ENCODE assay signal across 8 cellular contexts in the genomic region with DNA sequence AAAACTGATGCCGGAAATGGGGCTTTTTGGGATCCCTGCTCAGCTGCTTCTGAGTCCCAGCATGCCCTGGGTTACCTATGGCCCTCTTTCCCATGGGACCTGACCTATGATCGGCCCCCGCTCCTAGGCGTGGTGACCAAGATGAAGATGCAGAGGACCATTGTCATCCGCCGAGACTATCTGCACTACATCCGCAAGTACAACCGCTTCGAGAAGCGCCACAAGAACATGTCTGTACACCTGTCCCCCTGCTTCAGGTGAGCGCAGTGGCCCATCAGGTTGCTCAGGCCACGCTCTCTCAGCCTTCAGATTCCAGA. TPM values are rescaled to one million over a fixed set of nuclear protein-coding genes. Genes with fewer than 3 reads are reported as not detected.
DNase-seq lines count a peak whose midpoint lies in the region; ATAC-seq and TF ChIP-seq lines count a peak whose summit lies in the region.

No MANE protein-coding gene starts in this region.

- peaks cover 26 to 45% of the 10 kb centered on the region in 2 donors for H3K4me1 ChIP-seq in naive thymus-derived CD4-positive, alpha-beta T cell (ENCODE audit: control insufficient read depth in 2 of 2, insufficient read depth in 2 of 2, low read length in 2 of 2)
- peaks cover 34% of the 10 kb centered on the region for H3K4me1 ChIP-seq in mucosa of descending colon (ENCODE audit: low read depth)

- no peaks in the 10 kb centered on the region for H3K27me3 ChIP-seq in AG04450 (ENCODE audit: control insufficient read depth, insufficient read depth, low read length)
- no peaks in the 10 kb centered on the region for H3K27me3 ChIP-seq in naive thymus-derived CD4-positive, alpha-beta T cell (ENCODE audit: control insufficient read depth in 2 of 2, insufficient read depth in 2 of 2, low read length in 2 of 2)

- peak overlapping the region; percentile 97 for H3K27ac Mint-ChIP-seq in MCF 10A (ENCODE audit: low read depth, unreplicated experiment)
- H3K27ac Mint-ChIP-seq in naive thymus-derived CD4-positive, alpha-beta T cell: peak overlapping the region; percentile 91 to 100 (median 98)

- no peak for DNase-seq in AG04450 (ENCODE audit: low read depth, low spot score)
- DNase-seq in MCF 10A (ENCODE audit: unreplicated experiment): no peak
- DNase-seq in naive thymus-derived CD4-positive, alpha-beta T cell: no peak
- no peak for DNase-seq in KBM-7
- DNase-seq in mucosa of descending colon: no peak
- no peak for DNase-seq in SKM-1 (lab: John Stamatoyannopoulos, UW; ENCODE audit: unreplicated experiment)

- H3K27ac ChIP-seq in AG04450 (ENCODE audit: low read depth, low read length) (peak overlapping the region; percentile 21), KOPT-K1 (ENCODE audit: low read depth, low read length, poor library complexity, severe bottlenecking) (peak overlapping the region; percentile 87)
- H3K27ac ChIP-seq in naive thymus-derived CD4-positive, alpha-beta T cell (ENCODE audit: low read depth, low read length): peak overlapping the region; percentile 99

- in situ Hi-C loops in KBM-7 (cut with MboI; ENCODE audit: low pct_unique_long_range_greater_than_20kb, low sequenced_read_pairs): no loop called here

- no peaks in the 10 kb centered on the region for H3K27me3 Mint-ChIP-seq in MCF 10A (ENCODE audit: insufficient read depth, unreplicated experiment)
- peaks cover 0 to 12% (median 0%) of the 10 kb centered on the region in 5 donors for H3K27me3 Mint-ChIP-seq in naive thymus-derived CD4-positive, alpha-beta T cell

- H3K9me3 ChIP-seq in AG04450 (ENCODE audit: control insufficient read depth, insufficient read depth, low read length) (no peaks in the 10 kb centered on the region; the same call in 1 of the 2 replicates), KOPT-K1 (ENCODE audit: insufficient read depth, low read length, poor library complexity, severe bottlenecking) (no peaks in the 10 kb centered on the region), mucosa of descending colon (no peaks in the 10 kb centered on the region)
- no peaks in the 10 kb centered on the region for H3K9me3 ChIP-seq in naive thymus-derived CD4-positive, alpha-beta T cell (ENCODE audit: control insufficient read depth in 2 of 3, low read length in 3 of 3)

- no peak for ATAC-seq in naive thymus-derived CD4-positive, alpha-beta T cell
- ATAC-seq in activated CD4-positive, CD25-positive, alpha-beta regulatory T cell treated with anti-CD3 and anti-CD28 coated beads, Interleukin-2, amount 50 U/mL, for 24 hours: no peak
- ATAC-seq in mucosa of descending colon: no peak

- TF ChIP-seq CTCF in AG04450 (IDR thresholded peaks at IDR 0.05; ENCODE audit: low read depth, low read length) (no peak), MCF 10A (IDR thresholded peaks at IDR 0.05; ENCODE audit: unreplicated experiment) (no peak), mucosa of descending colon (IDR thresholded peaks at IDR 0.05) (no peak)

- peaks cover 6% of the 10 kb centered on the region for H3K4me1 Mint-ChIP-seq in MCF 10A (ENCODE audit: insufficient read depth, unreplicated experiment)
- H3K4me1 Mint-ChIP-seq in naive thymus-derived CD4-positive, alpha-beta T cell: peaks cover 32 to 65% (median 50%) of the 10 kb centered on the region in 7 donors

- intact Hi-C loops in MCF 10A (cut with micrococcal nuclease): no loop called here
- intact Hi-C loops in naive thymus-derived CD4-positive, alpha-beta T cell (cut with micrococcal nuclease): loop anchor here (2.0 to 5.0 kb wide), 7 partner anchors 55 to 530 kb away; partner anchors contain the start of genes AP2A1 (in 1 of the 2), C19orf73 (in 1 of the 2), FUZ (in 1 of the 2) and GYS1 (in 1 of the 2)
- intact Hi-C loops in mucosa of descending colon (cut with DNase I, micrococcal nuclease): no loop called here

- CTCF ChIA-PET in AG04450 (lab: Charles Lee): interaction anchor here (2.2 kb wide), 1 partner anchor 49 kb away, joined by 11 read pairs; no protein-coding TSS in a partner anchor
- CTCF ChIA-PET in MCF 10A (lab: Yijun Ruan, JAX): interaction anchor here (1.2 to 1.4 kb wide), 2 partner anchors 49 to 73 kb away, joined by 3 to 6 read pairs; no protein-coding TSS in a partner anchor
- CTCF ChIA-PET in naive thymus-derived CD4-positive, alpha-beta T cell (lab: Charles Lee): interaction anchor here (0.6 to 1.6 kb wide), 2 partner anchors 22 to 49 kb away, joined by 3 to 8 read pairs; no protein-coding TSS in a partner anchor

- POLR2A ChIA-PET in AG04450 (lab: Yijun Ruan, JAX) (no interaction called here), MCF 10A (lab: Yijun Ruan, JAX) (interaction anchor here (2.0 to 4.0 kb wide), 3 partner anchors 10 to 82 kb away, joined by 11 to 69 read pairs (median 12); partner anchors contain the start of genes NOSIP, PRRG2 and RPL13A)
- POLR2A ChIA-PET in naive thymus-derived CD4-positive, alpha-beta T cell (lab: Charles Lee): interaction anchor here (0.8 to 5.2 kb wide), 5 partner anchors 19 to 93 kb away, joined by 3 to 29 read pairs (median 10); partner anchors contain the start of genes NOSIP and PRR12

- peak overlapping the region; percentile 92 for H3K4me3 ChIP-seq in AG04450 (ENCODE audit: low read depth, low read length)
- H3K4me3 ChIP-seq in naive thymus-derived CD4-positive, alpha-beta T cell (ENCODE audit: low read length): peak overlapping the region; percentile 97
- no peak overlapping the region for H3K4me3 ChIP-seq in mucosa of descending colon

- BruUV-seq in MCF 10A (replicated peaks; lab: Mats Ljungman, UMichigan): no TSS peak

- no peaks in the 10 kb centered on the region for H3K9me3 Mint-ChIP-seq in MCF 10A (ENCODE audit: unreplicated experiment)
- H3K9me3 Mint-ChIP-seq in naive thymus-derived CD4-positive, alpha-beta T cell: peaks cover 0 to 22% (median 0%) of the 10 kb centered on the region in 11 donors

- peak overlapping the region; percentile 91 for H3K4me3 Mint-ChIP-seq in MCF 10A (ENCODE audit: unreplicated experiment)
- peak overlapping the region; percentile 96 to 100 (median 99) for H3K4me3 Mint-ChIP-seq in naive thymus-derived CD4-positive, alpha-beta T cell

- H3K36me3 Mint-ChIP-seq in MCF 10A (ENCODE audit: insufficient read depth, unreplicated experiment): peaks cover 89% of the 10 kb centered on the region
- peaks cover 11 to 48% (median 38%) of the 10 kb centered on the region in 5 donors for H3K36me3 Mint-ChIP-seq in naive thymus-derived CD4-positive, alpha-beta T cell

- H3K36me3 ChIP-seq in KOPT-K1 (ENCODE audit: insufficient read depth, low read length) (peaks cover 40% of the 10 kb centered on the region), mucosa of descending colon (ENCODE audit: low read depth) (peaks cover 9% of the 10 kb centered on the region)
- H3K36me3 ChIP-seq in naive thymus-derived CD4-positive, alpha-beta T cell (ENCODE audit: control insufficient read depth in 2 of 3, insufficient read depth in 3 of 3, low read length in 3 of 3): peaks cover 15 to 45% (median 29%) of the 10 kb centered on the region in 3 experiments

RNA-seq across cellular contexts. Expression of gene RPS11, which starts 1.5 kb away (rescaled TPM):
- 1,562 and 2,122 TPM in 2 replicates for polyA plus RNA-seq in AG04450 (2011; rRNA removed)
- polyA minus RNA-seq in AG04450 (2011; rRNA and poly(A)+ RNA removed): 912 and 1,125 TPM in 2 replicates
- total RNA-seq in MCF 10A (2022): 2,096 and 2,306 TPM in 2 replicates
- total RNA-seq in naive thymus-derived CD4-positive, alpha-beta T cell: 1,000 to 10,000 TPM; 2,065 to 3,362 (median 2,972) TPM
- polyA plus RNA-seq in naive thymus-derived CD4-positive, alpha-beta T cell: 1,000 to 10,000 TPM; 2,125 to 2,254 TPM
- total RNA-seq in mucosa of descending colon: 1,000 to 10,000 TPM; 1,414 to 1,682 (median 1,521) TPM

RNA-seq across cellular contexts. Expression of gene RPL13A, which starts 10.3 kb away (rescaled TPM):
- polyA plus RNA-seq in AG04450 (2011; rRNA removed): 3,816 and 4,938 TPM in 2 replicates
- polyA minus RNA-seq in AG04450 (2011; rRNA and poly(A)+ RNA removed): 1,026 and 1,599 TPM in 2 replicates
- total RNA-seq in MCF 10A (2022): 3,716 and 3,819 TPM in 2 replicates
- total RNA-seq in naive thymus-derived CD4-positive, alpha-beta T cell: 1,000 to 10,000 TPM; 2,467 to 6,044 (median 5,762) TPM
- 1,000 to 10,000 TPM; 3,356 to 4,438 TPM for polyA plus RNA-seq in naive thymus-derived CD4-positive, alpha-beta T cell
- 1,000 to 10,000 TPM; 2,162 to 2,782 (median 2,296) TPM for total RNA-seq in mucosa of descending colon

RNA-seq across cellular contexts. Expression of gene FCGRT, which starts 14.7 kb away (rescaled TPM):
- polyA plus RNA-seq in AG04450 (2011; rRNA removed): 46.1 and 68.1 TPM in 2 replicates
- 21.6 and 22.1 TPM in 2 replicates for polyA minus RNA-seq in AG04450 (2011; rRNA and poly(A)+ RNA removed)
- total RNA-seq in MCF 10A (2022): not detected in 2 replicates
- total RNA-seq in naive thymus-derived CD4-positive, alpha-beta T cell: 100 to 1,000 TPM in 1 of 5 experiments, 10 to 100 TPM in 3, 1 to 10 TPM in 1; 8.2 to 177 (median 47.5) TPM
- 100 to 1,000 TPM; 117 to 129 TPM for polyA plus RNA-seq in naive thymus-derived CD4-positive, alpha-beta T cell
- 100 to 1,000 TPM; 308 to 537 (median 450) TPM for total RNA-seq in mucosa of descending colon

RNA-seq across cellular contexts. Expression of gene FLT3LG, which starts 23.7 kb away (rescaled TPM):
- 3.7 and 5.9 TPM in 2 replicates for polyA plus RNA-seq in AG04450 (2011; rRNA removed)
- 0.87 and 1.9 TPM in 2 replicates for polyA minus RNA-seq in AG04450 (2011; rRNA and poly(A)+ RNA removed)
- total RNA-seq in MCF 10A (2022): 1.5 and 3.6 TPM in 2 replicates
- total RNA-seq in naive thymus-derived CD4-positive, alpha-beta T cell: 100 to 1,000 TPM in 3 of 5 experiments, 10 to 100 TPM in 2; 90.6 to 401 (median 280) TPM
- 100 to 1,000 TPM; 148 to 168 TPM for polyA plus RNA-seq in naive thymus-derived CD4-positive, alpha-beta T cell
- 10 to 100 TPM in 1 of 3 donors, 1 to 10 TPM in 2; 3.3 to 14.8 (median 7.8) TPM for total RNA-seq in mucosa of descending colon

RNA-seq across cellular contexts. Expression of gene RCN3, which starts 30.1 kb away (rescaled TPM):
- 14.7 and 29.4 TPM in 2 replicates for polyA plus RNA-seq in AG04450 (2011; rRNA removed)
- polyA minus RNA-seq in AG04450 (2011; rRNA and poly(A)+ RNA removed): 7.7 and 9.4 TPM in 2 replicates
- total RNA-seq in MCF 10A (2022) (not detected in 2 replicates), mucosa of descending colon (10 to 100 TPM; 28.5 to 42.2 (median 34.0) TPM)
- 10 to 100 TPM in 1 of 5 experiments, 1 to 10 TPM in 4; 1.9 to 14.5 (median 3.5) TPM for total RNA-seq in naive thymus-derived CD4-positive, alpha-beta T cell
- 10 to 100 TPM in 1 of 2 donors, 1 to 10 TPM in 1; 6.9 to 12.3 TPM for polyA plus RNA-seq in naive thymus-derived CD4-positive, alpha-beta T cell

Comparison
In these comparisons a context has a peak if more than half of its experiments do, and no peak if none do; other contexts are left out.
1. H3K27ac ChIP-seq: peak in every context shown above with its lines; median percentile 99 in naive thymus-derived CD4-positive, alpha-beta T cell; 87 in KOPT-K1; 21 in AG04450.
2. intact Hi-C loops: an anchor here in naive thymus-derived CD4-positive, alpha-beta T cell (2.0 to 5.0 kb wide); none called in MCF 10A and mucosa of descending colon.